1 cellular context compared by ENCODE assay signal in genomic region chr16:11672206-11673090, GRCh38.
TF ChIP-seq lines count a peak whose summit lies in the region.

No MANE protein-coding gene starts in this region.

TF ChIP-seq in GM23338, 12 proteins besides CTCF, POLR2A, EP300 and RAD21 (continued from another document):
- TF ChIP-seq ZNF462 (CRISPR knock-in tag; IDR thresholded peaks at IDR 0.05) (no peak), POLR2AphosphoS5 (IDR thresholded peaks at IDR 0.05; ENCODE audit: low read depth) (no peak), JUNB (IDR thresholded peaks at IDR 0.05; ENCODE audit: unreplicated experiment) (no peak)
TF ChIP-seq in GM23338: peak in this region for 0.
